In the genomic region with DNA sequence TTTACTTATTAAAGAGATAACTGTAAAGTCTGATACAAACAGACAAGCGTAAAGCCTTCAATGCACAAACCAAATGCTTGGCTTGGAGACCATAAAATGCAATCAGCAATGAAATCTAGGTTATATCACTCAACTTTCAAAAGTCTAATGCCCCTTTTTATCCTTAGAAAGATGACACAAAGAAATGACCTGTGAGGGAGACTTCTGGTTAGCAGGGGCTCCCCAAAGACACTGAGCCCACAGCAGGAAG, we compare ENCODE assay signal across 14 cellular contexts.
DNase-seq lines count a peak whose midpoint lies in the region; ATAC-seq and TF ChIP-seq lines count a peak whose summit lies in the region.
"Had no signal": no experiment of that assay in that cellular context is flagged by ENCODE, and none has a peak within 500 bp of the region (broad histone marks: within the 10 kb centered on the region; RNA-seq: fewer than 3 reads in every experiment).

No MANE protein-coding gene starts in this region.

- CTCF ChIA-PET in OCI-LY7 (lab: Charles Lee; ENCODE audit: unreplicated experiment), result no interaction called here

- peak overlapping the region; percentile 91 for H3K4me2 ChIP-seq in OCI-LY7 (ENCODE audit: low read length)

- H3K9me3 ChIP-seq in OCI-LY7 (ENCODE audit: low read length), result no peaks in the 10 kb centered on the region
- H3K9me3 ChIP-seq: thyroid gland had no signal

- no peaks in the 10 kb centered on the region for H4K20me1 ChIP-seq in OCI-LY7 (ENCODE audit: insufficient read depth, low read length)

- no peaks in the 10 kb centered on the region for H3K9me3 Mint-ChIP-seq in activated T-cell treated with anti-CD3 and anti-CD28 coated beads, Interleukin-2, amount 50 U/mL, for 24 hours
- H3K9me3 Mint-ChIP-seq in effector memory CD8-positive, alpha-beta T cell, result no peaks in the 10 kb centered on the region

- BruUV-seq in OCI-LY7 (replicated peaks; lab: Mats Ljungman, UMichigan), result no TSS peak

- H3K27ac ChIP-seq in OCI-LY7 (ENCODE audit: low read depth, low read length, poor library complexity, severe bottlenecking) (peak overlapping the region; percentile 94), substantia nigra (ENCODE audit: low read depth, low read length, poor library complexity, severe bottlenecking) (peak overlapping the region; percentile 79)
- H3K27ac ChIP-seq: thyroid gland had no signal

- peak overlapping the region; percentile 94 for H3K27ac Mint-ChIP-seq in activated T-cell treated with anti-CD3 and anti-CD28 coated beads, Interleukin-2, amount 50 U/mL, for 24 hours
- peak overlapping the region; percentile 92 to 94 for H3K27ac Mint-ChIP-seq in effector memory CD8-positive, alpha-beta T cell

- H2AFZ ChIP-seq in OCI-LY7 (ENCODE audit: low read length), result peak overlapping the region; percentile 46; the same call in 1 of the 2 replicates

- TF ChIP-seq CTCF in OCI-LY7 (conservative IDR thresholded peaks at IDR 0.05; ENCODE audit: low read length), result no peak

- peaks cover 58% of the 10 kb centered on the region; the same call in 1 of the 2 replicates for H3K79me2 ChIP-seq in OCI-LY7 (ENCODE audit: insufficient read depth, low read depth, low read length)

- H3K36me3 ChIP-seq in OCI-LY7 (ENCODE audit: insufficient read depth, low read length), result peaks cover 14% of the 10 kb centered on the region; the same call in 1 of the 2 replicates
- H3K36me3 ChIP-seq: thyroid gland had no signal

- intact Hi-C loops in OCI-LY7 (cut with micrococcal nuclease; ENCODE audit: unreplicated experiment), result loop anchor here (2.0 kb wide), 3 partner anchors 14 to 88 kb away; partner anchors contain the start of gene HIVEP2

- DNase-seq in activated T-cell treated with anti-CD3 and anti-CD28 coated beads, Interleukin-2, amount 50 U/mL, for 24 hours, result no peak
- DNase-seq in activated T-cell treated with anti-CD3 and anti-CD28 coated beads, Interleukin-2, amount 50 U/mL, for 48 hours, result no peak
- DNase-seq in OCI-LY7 (ENCODE audit: low spot score), result no peak
- DNase-seq in effector memory CD8-positive, alpha-beta T cell, result no peak
- DNase-seq in substantia nigra (lab: John Stamatoyannopoulos, UW), result no peak
- DNase-seq in iPS-NIHi7 (ENCODE audit: extremely low spot score), result no peak
- DNase-seq in cerebellar cortex (ENCODE audit: low spot score), result no peak
- DNase-seq in NCI-H2227 (lab: John Stamatoyannopoulos, UW; ENCODE audit: unreplicated experiment), result no peak
- DNase-seq: ACHN, midbrain, NCI-H2081 treated with DMSO at 0.1 percent for 48 hours, PC-3, thyroid gland had no signal

- no peaks in the 10 kb centered on the region for H3K9me2 ChIP-seq in OCI-LY7 (ENCODE audit: insufficient read depth, low read length)

- POLR2A ChIA-PET in OCI-LY7 (lab: Charles Lee), result interaction anchor here (0.6 to 2.9 kb wide), 8 partner anchors 9 to 87 kb away, joined by 3 to 10 read pairs (median 6); no protein-coding TSS in a partner anchor

- peaks cover 54% of the 10 kb centered on the region for H3K36me3 Mint-ChIP-seq in activated T-cell treated with anti-CD3 and anti-CD28 coated beads, Interleukin-2, amount 50 U/mL, for 24 hours (ENCODE audit: low read depth)
- H3K36me3 Mint-ChIP-seq in effector memory CD8-positive, alpha-beta T cell (ENCODE audit: insufficient read depth), result peaks cover 12% of the 10 kb centered on the region

- peak overlapping the region; percentile 61 for H3K4me3 ChIP-seq in OCI-LY7 (ENCODE audit: low read depth, low read length, poor library complexity, severe bottlenecking)
- H3K4me3 ChIP-seq: K562, thyroid gland had no signal

- H3K4me1 ChIP-seq in OCI-LY7 (ENCODE audit: insufficient read depth, low read length, poor library complexity, severe bottlenecking), result peaks cover 91% of the 10 kb centered on the region

- peak overlapping the region; percentile 75 for H3K4me3 Mint-ChIP-seq in activated T-cell treated with anti-CD3 and anti-CD28 coated beads, Interleukin-2, amount 50 U/mL, for 24 hours
- peak overlapping the region; percentile 77 to 82 for H3K4me3 Mint-ChIP-seq in effector memory CD8-positive, alpha-beta T cell

- peaks cover 95% of the 10 kb centered on the region for H3K4me1 Mint-ChIP-seq in activated T-cell treated with anti-CD3 and anti-CD28 coated beads, Interleukin-2, amount 50 U/mL, for 24 hours (ENCODE audit: low read depth)
- peaks cover 66 to 75% of the 10 kb centered on the region in 2 donors for H3K4me1 Mint-ChIP-seq in effector memory CD8-positive, alpha-beta T cell (ENCODE audit: low read depth in 2 of 2)

- H3K27me3 Mint-ChIP-seq in activated T-cell treated with anti-CD3 and anti-CD28 coated beads, Interleukin-2, amount 50 U/mL, for 24 hours, result no peaks in the 10 kb centered on the region
- H3K27me3 Mint-ChIP-seq in effector memory CD8-positive, alpha-beta T cell, result no peaks in the 10 kb centered on the region

- ATAC-seq in effector memory CD8-positive, alpha-beta T cell (replicated peaks), result no peak
- ATAC-seq: K562, PC-3 had no signal
